ENCODE assay signal across 8 cellular contexts in genomic region chr16:3857189-3858013, GRCh38. TPM values are rescaled to one million over a fixed set of nuclear protein-coding genes. Genes with fewer than 3 reads are reported as not detected.
A peak's percentile ranks its signal among the peaks of the same experiment; 100 is the strongest.
DNase-seq lines count a peak whose midpoint lies in the region; ATAC-seq and TF ChIP-seq lines count a peak whose summit lies in the region.

No MANE protein-coding gene starts in this region.

- peaks cover 100% of the 10 kb centered on the region for H3K79me2 ChIP-seq in hepatocyte

- H3K4me1 Mint-ChIP-seq in activated T-cell treated with anti-CD3 and anti-CD28 coated beads, Interleukin-2, amount 50 U/mL, for 4 hours (ENCODE audit: low read depth), result peaks cover 84% of the 10 kb centered on the region

- no peaks in the 10 kb centered on the region for H3K9me2 ChIP-seq in hepatocyte (replicated peaks; ENCODE audit: insufficient read depth)

- no peak overlapping the region for H3K4me3 Mint-ChIP-seq in activated T-cell treated with anti-CD3 and anti-CD28 coated beads, Interleukin-2, amount 50 U/mL, for 4 hours

- H3K4me1 ChIP-seq in hepatocyte (ENCODE audit: insufficient read depth) (peaks cover 34% of the 10 kb centered on the region), upper lobe of left lung (peaks cover 77 to 97% (median 79%) of the 10 kb centered on the region in 4 donors)

- TF ChIP-seq POLR2A in upper lobe of left lung (IDR thresholded peaks at IDR 0.05), result no peak

- H3K9ac ChIP-seq in SK-N-MC (ENCODE audit: insufficient read length), result peak overlapping the region; percentile 56

- H3K4me3 ChIP-seq in SK-N-MC (peak overlapping the region; percentile 64), hepatocyte (no peak overlapping the region), upper lobe of left lung (no peak overlapping the region)

- no peaks in the 10 kb centered on the region for H3K9me3 Mint-ChIP-seq in activated T-cell treated with anti-CD3 and anti-CD28 coated beads, Interleukin-2, amount 50 U/mL, for 4 hours

- H3K27ac ChIP-seq in SK-N-MC (peak overlapping the region; percentile 90), hepatocyte (peak overlapping the region; percentile 61), upper lobe of left lung (peak overlapping the region; percentile 51 to 81 (median 67))

- peaks cover 1% of the 10 kb centered on the region for H3K36me3 Mint-ChIP-seq in activated T-cell treated with anti-CD3 and anti-CD28 coated beads, Interleukin-2, amount 50 U/mL, for 4 hours (ENCODE audit: insufficient read depth)

- no peaks in the 10 kb centered on the region for H3K27me3 Mint-ChIP-seq in activated T-cell treated with anti-CD3 and anti-CD28 coated beads, Interleukin-2, amount 50 U/mL, for 4 hours (ENCODE audit: low read depth)

- H3K27me3 ChIP-seq in hepatocyte, result no peaks in the 10 kb centered on the region
- no peaks in the 10 kb centered on the region for H3K27me3 ChIP-seq in upper lobe of left lung

- ATAC-seq in activated T-cell treated with anti-CD3 and anti-CD28 coated beads, Interleukin-2, amount 50 U/mL, for 4 hours, result peak; percentile 35 to 55
- peak; percentile 72 to 83 for ATAC-seq in upper lobe of left lung (ENCODE audit: low FRiP score in 2 of 2)
- ATAC-seq in HG02973 (IDR thresholded peaks at IDR 0.05; ENCODE audit: unreplicated experiment), result no peak

- TF ChIP-seq EP300 in upper lobe of left lung (IDR thresholded peaks at IDR 0.05), result peak in 2 of 4 donors; percentile 52 to 67

- H3K4me2 ChIP-seq in hepatocyte, result peak overlapping the region; percentile 65

- H3K9me3 ChIP-seq in SK-N-MC (ENCODE audit: low read depth, low read length) (no peaks in the 10 kb centered on the region), hepatocyte (ENCODE audit: low read depth) (no peaks in the 10 kb centered on the region), upper lobe of left lung (no peaks in the 10 kb centered on the region)

- DNase-seq in activated T-cell treated with anti-CD3 and anti-CD28 coated beads, Interleukin-2, amount 50 U/mL, for 4 hours, result no peak
- no peak for DNase-seq in activated T-cell treated with anti-CD3 and anti-CD28 coated beads, Interleukin-2, amount 50 U/mL, for 1 hour
- DNase-seq in SK-N-MC (ENCODE audit: low read depth, low spot score) (peak; percentile 70), hepatocyte (ENCODE audit: low spot score) (peak; percentile 55), upper lobe of left lung (peak in 1 of 2 donors; percentile 75), NCI-H774 (lab: John Stamatoyannopoulos, UW) (no peak), dedifferentiated amniotic fluid mesenchymal stem cell (ENCODE audit: extremely low spot score) (no peak)

- H4K20me1 ChIP-seq in hepatocyte (ENCODE audit: insufficient read depth, poor library complexity, severe bottlenecking), result peaks cover 100% of the 10 kb centered on the region

- H3K36me3 ChIP-seq in SK-N-MC (ENCODE audit: insufficient read depth, low read length), result no peaks in the 10 kb centered on the region
- H3K36me3 ChIP-seq in hepatocyte (replicated peaks; ENCODE audit: insufficient read depth, low read depth), result no peaks in the 10 kb centered on the region
- H3K36me3 ChIP-seq in upper lobe of left lung, result no peaks in the 10 kb centered on the region

- TF ChIP-seq CTCF in hepatocyte (IDR thresholded peaks at IDR 0.05; ENCODE audit: poor library complexity) (no peak), upper lobe of left lung (IDR thresholded peaks at IDR 0.05) (no peak)

- no peak overlapping the region for H2AFZ ChIP-seq in hepatocyte

- 70% methylated on average over 12 of the region's 12 CpGs for WGBS in hepatocyte (ENCODE audit: low lambda C conversion rate, missing lambda C conversion rate)
- 34 to 38% methylated on average over 12 of the region's 12 CpGs for WGBS in upper lobe of left lung, 2 donors

RNA-seq across cellular contexts. Expression of gene CREBBP, which starts 23.1 kb away (rescaled TPM):
- total RNA-seq in activated T-cell treated with anti-CD3 and anti-CD28 coated beads, Interleukin-2, amount 50 U/mL, for 4 hours, result 10 to 100 TPM; 44.7 to 47.2 (median 45.3) TPM
- total RNA-seq in hepatocyte (18.9 and 30.8 TPM in 2 replicates), upper lobe of left lung (100 to 1,000 TPM in 3 of 6 donors, 10 to 100 TPM in 3; 54.1 to 175 (median 99.2) TPM)
- polyA plus RNA-seq in hepatocyte, result 31.5 and 32.7 TPM in 2 replicates

Comparison
In these comparisons a context has a peak if more than half of its experiments do, and no peak if none do; other contexts are left out.
1. DNase-seq: peak in SK-N-MC (single experiment) and hepatocyte (single experiment); none in activated T-cell treated with anti-CD3 and anti-CD28 coated beads, Interleukin-2, amount 50 U/mL, for 4 hours (single experiment), activated T-cell treated with anti-CD3 and anti-CD28 coated beads, Interleukin-2, amount 50 U/mL, for 1 hour (single experiment), NCI-H774 (single experiment) and dedifferentiated amniotic fluid mesenchymal stem cell (single experiment).
2. Peak in every context shown above with its lines, with median percentiles within 50 percentile points of each other: H3K27ac ChIP-seq.